16 cellular contexts compared by ENCODE assay signal in genomic region chr4:77652237-77652897, GRCh38. TPM values are rescaled to one million over a fixed set of nuclear protein-coding genes. Genes with fewer than 3 reads are reported as not detected.
DNase-seq lines count a peak whose midpoint lies in the region; ATAC-seq lines count a peak whose summit lies in the region.
"Had no signal": no experiment of that assay in that cellular context is flagged by ENCODE, and none has a peak within 500 bp of the region (broad histone marks: within the 10 kb centered on the region; RNA-seq: fewer than 3 reads in every experiment).

No MANE protein-coding gene starts in this region.

- peaks cover 0 to 3% of the 10 kb centered on the region in 2 donors for H3K9me3 Mint-ChIP-seq in effector memory CD8-positive, alpha-beta T cell

- no peak overlapping the region for H2BK120ac ChIP-seq in mesendoderm (ENCODE audit: low read depth, low read length)

- in situ Hi-C loops in SK-MEL-5 (cut with HindIII; ENCODE audit: low pct_unique_long_range_greater_than_20kb, low sequenced_read_pairs), result no loop called here

- H3K9ac ChIP-seq in mucosa of rectum (ENCODE audit: low read depth in 1 of 2, low read length in 2 of 2) (no peak overlapping the region), mesendoderm (ENCODE audit: low read length) (no peak overlapping the region)

- H3K4me3 ChIP-seq in mucosa of rectum (ENCODE audit: low read length in 2 of 2) (no peak overlapping the region), mesendoderm (ENCODE audit: low read length) (no peak overlapping the region)
- H3K4me3 ChIP-seq: coronary artery, gastroesophageal sphincter had no signal

- DNase-seq in DMS79 (lab: John Stamatoyannopoulos, UW) (peak; percentile 59), SK-MEL-5 (ENCODE audit: low read depth, low spot score) (peak; percentile 84), globus pallidus (ENCODE audit: low spot score) (peak; percentile 70), mesendoderm (no peak), iPS-NIHi7 (ENCODE audit: extremely low spot score) (no peak)
- DNase-seq in activated naive CD4-positive, alpha-beta T cell treated with anti-CD3 and anti-CD28 coated beads, Interleukin-2, amount 50 U/mL, for 16 hours, result no peak
- no peak for DNase-seq in effector memory CD8-positive, alpha-beta T cell
- DNase-seq: activated CD4-positive, alpha-beta T cell treated with anti-CD3 and anti-CD28 coated beads, Interleukin-2, amount 50 U/mL, for 4 hours; activated T-cell treated with anti-CD3 and anti-CD28 coated beads for 4 hours; NCI-H1694; NCI-H446; NK-92 treated with Interleukin-12 subunit alpha and Interleukin-12 subunit beta, amount 100 ng/mL, for 24 hours; SW 1271 had no signal

- H3K18ac ChIP-seq in mesendoderm (ENCODE audit: low read length), result no peak overlapping the region

- H3K4me1 Mint-ChIP-seq in effector memory CD8-positive, alpha-beta T cell (ENCODE audit: low read depth in 2 of 2), result no peaks in the 10 kb centered on the region

- peaks cover 4 to 7% of the 10 kb centered on the region in 2 donors for H3K27me3 Mint-ChIP-seq in effector memory CD8-positive, alpha-beta T cell

- ATAC-seq in effector memory CD8-positive, alpha-beta T cell (replicated peaks), result no peak
- ATAC-seq: gastroesophageal sphincter had no signal

- no peaks in the 10 kb centered on the region for H3K79me2 ChIP-seq in mesendoderm (ENCODE audit: control insufficient read depth, insufficient read depth, low read length)

- H3K4me1 ChIP-seq in mucosa of rectum (ENCODE audit: control insufficient read depth in 2 of 2, insufficient read depth in 2 of 2, low read length in 2 of 2), result peaks cover 0 to 15% of the 10 kb centered on the region in 2 donors
- H3K4me1 ChIP-seq in mesendoderm (ENCODE audit: control insufficient read depth, low read depth, low read length), result no peaks in the 10 kb centered on the region
- H3K4me1 ChIP-seq: gastroesophageal sphincter had no signal

- no peak overlapping the region for H3K27ac Mint-ChIP-seq in effector memory CD8-positive, alpha-beta T cell

- H3K4me3 Mint-ChIP-seq in effector memory CD8-positive, alpha-beta T cell, result no peak overlapping the region

- no CpG with 5 or more reads among the region's 5 CpGs for WGBS in mesendoderm (ENCODE audit: extremely low coverage, insufficient coverage, low lambda C conversion rate)

- H2BK15ac ChIP-seq in mesendoderm (replicated peaks; ENCODE audit: low read depth), result no peak overlapping the region

- H4K5ac ChIP-seq in mesendoderm (ENCODE audit: low read length), result no peak overlapping the region

- no peak overlapping the region for H3K4ac ChIP-seq in mesendoderm (ENCODE audit: low read depth, low read length)

- no peaks in the 10 kb centered on the region for H3K9me3 ChIP-seq in mucosa of rectum (ENCODE audit: control insufficient read depth in 2 of 2, low read length in 2 of 2)
- H3K9me3 ChIP-seq: gastroesophageal sphincter had no signal

- no peak overlapping the region for H2BK5ac ChIP-seq in mesendoderm (ENCODE audit: low read length)

- H2AK5ac ChIP-seq in mesendoderm (ENCODE audit: low read length), result no peak overlapping the region

- H3K36me3 ChIP-seq in mucosa of rectum (ENCODE audit: control insufficient read depth in 2 of 2, insufficient read depth in 2 of 2, low read length in 2 of 2) (no peaks in the 10 kb centered on the region), mesendoderm (ENCODE audit: control insufficient read depth, insufficient read depth, low read length) (no peaks in the 10 kb centered on the region)
- H3K36me3 ChIP-seq: gastroesophageal sphincter had no signal

- H3K27ac ChIP-seq in mucosa of rectum (ENCODE audit: low read depth in 2 of 2, low read length in 2 of 2) (peak overlapping the region; percentile 66 to 79), mesendoderm (ENCODE audit: low read depth, low read length) (no peak overlapping the region)
- H3K27ac ChIP-seq: coronary artery, gastroesophageal sphincter had no signal

- no peak overlapping the region for H3K4me2 ChIP-seq in mesendoderm (ENCODE audit: low read length)

- no peak overlapping the region for H4K8ac ChIP-seq in mesendoderm (ENCODE audit: low read depth, low read length)

- no peak overlapping the region for H3K56ac ChIP-seq in mesendoderm (ENCODE audit: low read length)

- H3K27me3 ChIP-seq in mucosa of rectum (ENCODE audit: control insufficient read depth in 2 of 2, insufficient read depth in 2 of 2, low read length in 2 of 2) (no peaks in the 10 kb centered on the region), mesendoderm (ENCODE audit: insufficient read depth, low read length, poor library complexity) (no peaks in the 10 kb centered on the region)
- H3K27me3 ChIP-seq: gastroesophageal sphincter had no signal

- H3K23ac ChIP-seq in mesendoderm (ENCODE audit: low read length), result no peak overlapping the region

- no peaks in the 10 kb centered on the region for H3K79me1 ChIP-seq in mesendoderm (ENCODE audit: low read length)

- no peaks in the 10 kb centered on the region for H3K36me3 Mint-ChIP-seq in effector memory CD8-positive, alpha-beta T cell (ENCODE audit: insufficient read depth)

RNA-seq across cellular contexts. Expression of gene CXCL13, which starts 46.7 kb away (rescaled TPM):
- not detected in 2 replicates for total RNA-seq in SK-MEL-5 (2014; rRNA removed; shearing (Covaris generic))
- not detected in 2 replicates for polyA plus RNA-seq in SK-MEL-5 (2015; cell fraction: cytosol; rRNA removed)
- polyA plus RNA-seq in SK-MEL-5 (2015; cell fraction: nucleus; rRNA removed), result not detected in 2 replicates
- not detected for polyA plus RNA-seq in mesendoderm (2013, experiment 1 of 2)
- not detected for polyA plus RNA-seq in mesendoderm (2013, experiment 2 of 2)
- total RNA-seq: gastroesophageal sphincter had no signal

Comparison
In these comparisons a context has a peak if more than half of its experiments do, and no peak if none do; other contexts are left out.
1. DNase-seq: peak in DMS79 (single experiment), SK-MEL-5 (single experiment) and globus pallidus (single experiment); none in activated naive CD4-positive, alpha-beta T cell treated with anti-CD3 and anti-CD28 coated beads, Interleukin-2, amount 50 U/mL, for 16 hours (single experiment), mesendoderm (single experiment), iPS-NIHi7 (single experiment) and effector memory CD8-positive, alpha-beta T cell (0 of 3).